In the genomic region with DNA sequence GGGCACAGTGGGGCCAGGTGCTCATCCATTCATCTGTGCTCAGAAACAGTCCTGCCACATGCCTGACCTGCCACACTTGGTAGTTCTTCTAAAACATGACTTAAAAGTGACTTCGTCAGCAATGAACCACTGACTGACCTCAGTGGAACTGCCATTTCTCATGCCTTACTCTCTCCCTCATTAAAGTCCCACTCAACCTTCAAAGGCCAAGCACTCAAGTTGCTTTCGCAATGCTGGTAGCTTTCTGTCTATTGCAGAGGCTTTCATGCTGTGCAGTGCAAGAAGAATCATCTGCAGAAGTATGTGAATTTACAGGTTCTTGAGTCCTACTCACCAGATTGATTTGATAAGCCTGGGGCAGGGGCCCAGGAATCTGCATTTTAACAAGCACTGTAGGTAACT, we compare ENCODE assay signal across 12 cellular contexts. TPM values are rescaled to one million over a fixed set of nuclear protein-coding genes. Genes with fewer than 3 reads are reported as not detected.
A peak's percentile ranks its signal among the peaks of the same experiment; 100 is the strongest.
DNase-seq lines count a peak whose midpoint lies in the region; ATAC-seq and TF ChIP-seq lines count a peak whose summit lies in the region.
"Had no signal": no experiment of that assay in that cellular context is flagged by ENCODE, and none has a peak within 500 bp of the region (broad histone marks: within the 10 kb centered on the region; RNA-seq: fewer than 3 reads in every experiment).

No MANE protein-coding gene starts in this region.

- 56 to 58% methylated on average over 2 of the region's 2 CpGs for WGBS in lung, 2 donors

- H3K4me1 Mint-ChIP-seq in activated T-helper 2 cell treated with anti-CD3 and anti-CD28 coated beads, Interferon-gamma antibody, Interleukin-2, Interleukin-4, amounts not matched to agents 10 μg/mL and 5 μg/mL and 100 μg/mL, durations not matched to agents 14 hours and 24 hours and 36 hours (ENCODE audit: low read depth): peaks cover 47% of the 10 kb centered on the region

- H3K4me3 ChIP-seq in lung: no peak overlapping the region
- H3K4me3 ChIP-seq: SK-N-MC had no signal

- ATAC-seq in GM19438 (IDR thresholded peaks at IDR 0.05; ENCODE audit: low read depth, unreplicated experiment): peak; percentile 7
- ATAC-seq in lung (ENCODE audit: insufficient read depth, low FRiP score): peak; percentile 29
- ATAC-seq in HG03196 (IDR thresholded peaks at IDR 0.05; ENCODE audit: unreplicated experiment): no peak

- no peaks in the 10 kb centered on the region for H3K9me3 ChIP-seq in lung (ENCODE audit: control insufficient read depth in 2 of 2, insufficient read depth in 1 of 2, low read length in 1 of 2)

- peaks cover 19% of the 10 kb centered on the region for H3K36me3 Mint-ChIP-seq in activated T-helper 2 cell treated with anti-CD3 and anti-CD28 coated beads, Interferon-gamma antibody, Interleukin-2, Interleukin-4, amounts not matched to agents 10 μg/mL and 5 μg/mL and 100 μg/mL, durations not matched to agents 14 hours and 24 hours and 36 hours (ENCODE audit: low read depth)
- H3K36me3 Mint-ChIP-seq: brain had no signal

- peak overlapping the region; percentile 21 for H3K27ac Mint-ChIP-seq in activated T-helper 2 cell treated with anti-CD3 and anti-CD28 coated beads, Interferon-gamma antibody, Interleukin-2, Interleukin-4, amounts not matched to agents 10 μg/mL and 5 μg/mL and 100 μg/mL, durations not matched to agents 14 hours and 24 hours and 36 hours

- no peak for TF ChIP-seq CTCF in lung (IDR thresholded peaks at IDR 0.05; ENCODE audit: control extremely low read depth, extremely low read depth)

- H3K27me3 ChIP-seq in lung (ENCODE audit: control insufficient read depth, insufficient read depth): no peaks in the 10 kb centered on the region

- H3K36me3 ChIP-seq in lung (ENCODE audit: control insufficient read depth in 2 of 2, insufficient read depth in 2 of 2, low read length in 2 of 2): no peaks in the 10 kb centered on the region

- H3K4me1 ChIP-seq in lung (ENCODE audit: control insufficient read depth in 2 of 2, insufficient read depth in 2 of 2, low read length in 2 of 2): peaks cover 58 to 59% of the 10 kb centered on the region in 2 donors

- H3K27ac ChIP-seq in lung (ENCODE audit: low read depth in 1 of 2, low read length in 1 of 2): peak overlapping the region in 1 of 2 donors; percentile 77
- H3K27ac ChIP-seq: SK-N-MC had no signal

- DNase-seq in AG20443 (ENCODE audit: low spot score): peak; percentile 40
- DNase-seq in activated T-helper 2 cell treated with anti-CD3 and anti-CD28 coated beads, Interferon-gamma antibody, Interleukin-2, Interleukin-4, amounts not matched to agents 10 μg/mL and 5 μg/mL and 100 μg/mL, durations not matched to agents 14 hours and 24 hours and 36 hours (ENCODE audit: low spot score): no peak
- DNase-seq in lung (ENCODE audit: low spot score): peak; percentile 72
- no peak for DNase-seq in hepatic stellate cell (ENCODE audit: low spot score)
- no peak for DNase-seq in NCI-H748 treated with DMSO at 0.1 percent for 48 hours (lab: John Stamatoyannopoulos, UW)
- DNase-seq in superior temporal gyrus (ENCODE audit: extremely low spot score): no peak
- DNase-seq: H7; stimulated activated CD4-positive, alpha-beta T cell treated with anti-CD3 and anti-CD28 coated beads, Interleukin-4, amount 100 ng/mL, for 24 hours had no signal

- no peaks in the 10 kb centered on the region for H3K27me3 Mint-ChIP-seq in activated T-helper 2 cell treated with anti-CD3 and anti-CD28 coated beads, Interferon-gamma antibody, Interleukin-2, Interleukin-4, amounts not matched to agents 10 μg/mL and 5 μg/mL and 100 μg/mL, durations not matched to agents 14 hours and 24 hours and 36 hours (ENCODE audit: low read depth)

- intact Hi-C loops in activated T-helper 2 cell treated with anti-CD3 and anti-CD28 coated beads, Interferon-gamma antibody, Interleukin-2, Interleukin-4, amounts not matched to agents 10 μg/mL and 5 μg/mL and 100 μg/mL, durations not matched to agents 14 hours and 24 hours and 36 hours (cut with micrococcal nuclease): loop anchor here (2.0 kb wide), 1 partner anchor 18 kb away; no protein-coding TSS in a partner anchor

- H3K4me3 Mint-ChIP-seq in activated T-helper 2 cell treated with anti-CD3 and anti-CD28 coated beads, Interferon-gamma antibody, Interleukin-2, Interleukin-4, amounts not matched to agents 10 μg/mL and 5 μg/mL and 100 μg/mL, durations not matched to agents 14 hours and 24 hours and 36 hours (ENCODE audit: low read depth): peak overlapping the region; percentile 26
- H3K4me3 Mint-ChIP-seq: brain had no signal

- H3K9me3 Mint-ChIP-seq in activated T-helper 2 cell treated with anti-CD3 and anti-CD28 coated beads, Interferon-gamma antibody, Interleukin-2, Interleukin-4, amounts not matched to agents 10 μg/mL and 5 μg/mL and 100 μg/mL, durations not matched to agents 14 hours and 24 hours and 36 hours: no peaks in the 10 kb centered on the region
- H3K9me3 Mint-ChIP-seq: brain had no signal

RNA-seq across cellular contexts. Expression of gene B4GALT1, which starts 23.9 kb away (rescaled TPM):
- 60.6 and 64.0 TPM in 2 replicates for total RNA-seq in activated T-helper 2 cell treated with anti-CD3 and anti-CD28 coated beads, Interferon-gamma antibody, Interleukin-2, Interleukin-4, amounts not matched to agents 10 μg/mL and 5 μg/mL and 100 μg/mL, durations not matched to agents 14 hours and 24 hours and 36 hours
- 100 to 1,000 TPM in 1 of 2 donors, 10 to 100 TPM in 1; 58.8 to 114 TPM for total RNA-seq in lung
- 100 to 1,000 TPM in 1 of 2 donors, 10 to 100 TPM in 1; 27.2 to 130 TPM for polyA plus RNA-seq in lung

Comparison
In these comparisons a context has a peak if more than half of its experiments do, and no peak if none do; other contexts are left out.
1. DNase-seq: peak in AG20443 (single experiment) and lung (single experiment); none in activated T-helper 2 cell treated with anti-CD3 and anti-CD28 coated beads, Interferon-gamma antibody, Interleukin-2, Interleukin-4, amounts not matched to agents 10 μg/mL and 5 μg/mL and 100 μg/mL, durations not matched to agents 14 hours and 24 hours and 36 hours (single experiment), hepatic stellate cell (single experiment), NCI-H748 treated with DMSO at 0.1 percent for 48 hours (single experiment) and superior temporal gyrus (single experiment).